In the genomic region with DNA sequence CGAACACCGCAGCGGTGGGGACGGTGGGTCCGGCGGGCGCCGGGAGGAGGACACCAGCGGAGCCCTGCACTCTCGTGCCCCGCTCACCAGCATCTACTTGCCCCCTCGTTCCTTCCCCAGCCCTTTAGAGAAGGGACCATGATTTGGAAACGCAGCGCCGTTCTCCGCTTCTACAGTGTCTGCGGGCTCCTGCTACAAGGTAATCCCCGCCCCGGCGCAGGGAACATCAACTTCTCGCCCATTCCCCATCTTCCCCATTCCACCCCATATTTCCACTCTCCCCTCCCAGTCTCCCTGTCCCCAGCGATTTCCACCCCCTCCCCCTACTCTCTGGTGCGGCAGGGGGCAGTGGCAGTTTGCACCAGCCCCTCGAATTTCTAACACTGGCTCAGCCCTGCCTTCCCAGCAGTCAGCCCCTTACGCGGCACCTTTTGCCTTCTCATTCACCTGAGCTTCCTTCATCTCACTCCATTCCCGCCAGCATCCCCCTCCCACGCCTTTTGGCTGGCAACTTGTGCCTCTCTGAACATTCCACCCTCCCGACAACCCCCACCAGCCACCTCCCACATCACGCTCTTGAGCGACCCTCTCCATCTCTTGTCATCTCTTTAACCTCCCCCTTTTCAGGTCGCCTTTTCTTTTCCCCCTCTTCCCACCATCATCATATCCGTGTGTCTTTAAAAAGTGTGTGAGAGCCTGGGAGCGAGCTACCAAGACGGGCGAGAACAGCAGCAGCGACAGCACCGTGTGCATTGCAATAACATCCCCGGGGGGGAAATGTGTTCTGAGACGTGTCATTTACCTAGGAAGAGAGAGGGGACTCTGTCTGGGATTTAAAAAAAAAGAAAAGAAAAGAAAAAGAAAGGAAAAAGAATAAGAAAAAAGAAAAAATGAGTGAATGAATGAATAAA, we compare ENCODE assay signal across 9 cellular contexts. TPM values are rescaled to one million over a fixed set of nuclear protein-coding genes. Genes with fewer than 3 reads are reported as not detected.
DNase-seq lines count a peak whose midpoint lies in the region; ATAC-seq and TF ChIP-seq lines count a peak whose summit lies in the region.
"Had no signal": no experiment of that assay in that cellular context is flagged by ENCODE, and none has a peak within 500 bp of the region (broad histone marks: within the 10 kb centered on the region; RNA-seq: fewer than 3 reads in every experiment).

No MANE protein-coding gene starts in this region.

- no peak overlapping the region for H2AFZ ChIP-seq in OCI-LY7 (ENCODE audit: low read length)

- peaks cover 11% of the 10 kb centered on the region for H3K4me1 Mint-ChIP-seq in activated T-helper 17 cell treated with anti-CD3 and anti-CD28 coated beads, Interleukin-2, amount 50 U/mL, for 72 hours

- no peaks in the 10 kb centered on the region for H3K9me2 ChIP-seq in OCI-LY7 (ENCODE audit: insufficient read depth, low read length)

- no TSS peak for BruUV-seq in OCI-LY7 (replicated peaks; lab: Mats Ljungman, UMichigan)

- no peaks in the 10 kb centered on the region for H3K9me3 ChIP-seq in iPS-18a (ENCODE audit: control insufficient read depth, low read depth, low read length)
- no peaks in the 10 kb centered on the region for H3K9me3 ChIP-seq in stomach
- no peaks in the 10 kb centered on the region for H3K9me3 ChIP-seq in OCI-LY7 (ENCODE audit: low read length)

- intact Hi-C loops in stomach (cut with DNase I; ENCODE audit: low total_unique reads): no loop called here
- intact Hi-C loops in OCI-LY7 (cut with micrococcal nuclease; ENCODE audit: unreplicated experiment): loop anchor here (10.0 kb wide), 1 partner anchor 415 kb away; no protein-coding TSS in a partner anchor

- WGBS in stomach, 5 donors: 3 to 5% (median 4%) methylated on average over 38 to 40 of the region's 40 CpGs

- ATAC-seq in activated T-helper 17 cell treated with anti-CD3 and anti-CD28 coated beads, Interleukin-2, amount 50 U/mL, for 72 hours (replicated peaks): no peak
- ATAC-seq in GM18511 (IDR thresholded peaks at IDR 0.05; ENCODE audit: unreplicated experiment): no peak

- peak overlapping the region; percentile 69 for H3K9ac ChIP-seq in iPS-18a (ENCODE audit: low read length)

- peaks cover 33% of the 10 kb centered on the region for H3K27me3 Mint-ChIP-seq in activated T-helper 17 cell treated with anti-CD3 and anti-CD28 coated beads, Interleukin-2, amount 50 U/mL, for 72 hours

- H3K4me3 ChIP-seq in iPS-18a (ENCODE audit: low read length): peak overlapping the region; percentile 82
- H3K4me3 ChIP-seq in stomach: peak overlapping the region; percentile 49 to 61 (median 57)
- H3K4me3 ChIP-seq in OCI-LY7 (ENCODE audit: low read depth, low read length, poor library complexity, severe bottlenecking): no peak overlapping the region

- H3K4me1 ChIP-seq in iPS-18a (ENCODE audit: control insufficient read depth, low read depth, low read length): peaks cover 33% of the 10 kb centered on the region
- peaks cover 11 to 20% (median 19%) of the 10 kb centered on the region in 4 donors for H3K4me1 ChIP-seq in stomach
- no peaks in the 10 kb centered on the region for H3K4me1 ChIP-seq in OCI-LY7 (ENCODE audit: insufficient read depth, low read length, poor library complexity, severe bottlenecking)

- TF ChIP-seq EP300 in stomach (IDR thresholded peaks at IDR 0.05): no peak

- H3K27me3 ChIP-seq in iPS-18a (ENCODE audit: control insufficient read depth, insufficient read depth, low read length): peaks cover 13% of the 10 kb centered on the region
- peaks cover 14 to 61% (median 39%) of the 10 kb centered on the region in 3 donors for H3K27me3 ChIP-seq in stomach

- H3K36me3 ChIP-seq in iPS-18a (ENCODE audit: control insufficient read depth, low read depth, low read length): no peaks in the 10 kb centered on the region
- H3K36me3 ChIP-seq in stomach: no peaks in the 10 kb centered on the region
- no peaks in the 10 kb centered on the region for H3K36me3 ChIP-seq in OCI-LY7 (ENCODE audit: insufficient read depth, low read length)

- H3K9me3 Mint-ChIP-seq in activated T-helper 17 cell treated with anti-CD3 and anti-CD28 coated beads, Interleukin-2, amount 50 U/mL, for 72 hours: no peaks in the 10 kb centered on the region

- POLR2A ChIA-PET in OCI-LY7 (lab: Charles Lee): no interaction called here

- no peaks in the 10 kb centered on the region for H3K36me3 Mint-ChIP-seq in activated T-helper 17 cell treated with anti-CD3 and anti-CD28 coated beads, Interleukin-2, amount 50 U/mL, for 72 hours (ENCODE audit: low read depth)

- no peaks in the 10 kb centered on the region for H3K79me2 ChIP-seq in OCI-LY7 (ENCODE audit: insufficient read depth, low read depth, low read length)

- TF ChIP-seq CTCF in stomach (IDR thresholded peaks at IDR 0.05): no peak
- no peak for TF ChIP-seq CTCF in OCI-LY7 (conservative IDR thresholded peaks at IDR 0.05; ENCODE audit: low read length)

- CTCF ChIA-PET in OCI-LY7 (lab: Charles Lee; ENCODE audit: unreplicated experiment): no interaction called here

- DNase-seq in NCI-H2227 (lab: John Stamatoyannopoulos, UW; ENCODE audit: unreplicated experiment): peak; percentile 35
- no peak for DNase-seq in NCI-H2227 treated with DMSO at 0.1 percent for 48 hours (lab: John Stamatoyannopoulos, UW)
- no peak for DNase-seq in stomach
- DNase-seq in glomerular visceral epithelial cell (ENCODE audit: extremely low spot score): no peak
- no peak for DNase-seq in OCI-LY7 (ENCODE audit: low spot score)

- H4K20me1 ChIP-seq in OCI-LY7 (ENCODE audit: insufficient read depth, low read length): no peaks in the 10 kb centered on the region

- no peak overlapping the region for H3K27ac Mint-ChIP-seq in activated T-helper 17 cell treated with anti-CD3 and anti-CD28 coated beads, Interleukin-2, amount 50 U/mL, for 72 hours

- H3K4me2 ChIP-seq in OCI-LY7 (ENCODE audit: low read length): no peak overlapping the region

- H3K4me3 Mint-ChIP-seq in activated T-helper 17 cell treated with anti-CD3 and anti-CD28 coated beads, Interleukin-2, amount 50 U/mL, for 72 hours: peak overlapping the region; percentile 73

- no peak overlapping the region for H3K27ac ChIP-seq in iPS-18a (ENCODE audit: low read length)
- peak overlapping the region in 2 of 5 donors; percentile 36 to 60 for H3K27ac ChIP-seq in stomach
- no peak overlapping the region for H3K27ac ChIP-seq in OCI-LY7 (ENCODE audit: low read depth, low read length, poor library complexity, severe bottlenecking)

- no peak for TF ChIP-seq POLR2A in stomach (IDR thresholded peaks at IDR 0.05)

RNA-seq across cellular contexts. Expression of a gene that starts 0.9 kb away (rescaled TPM):
- total RNA-seq in activated T-helper 17 cell treated with anti-CD3 and anti-CD28 coated beads, Interleukin-2, amount 50 U/mL, for 72 hours: not detected
- total RNA-seq in stomach (1 to 10 TPM in 3 of 5 donors, under 1 TPM in 1, not detected in 1; 0.29 to 8.1 (median 3.5) TPM), OCI-LY7 (2022) (not detected in 2 replicates)
- 1 to 10 TPM in 2 of 3 donors, under 1 TPM in 1; 0.80 to 4.3 (median 2.0) TPM for polyA plus RNA-seq in stomach
- not detected in 2 replicates for total RNA-seq in OCI-LY7 (2014; rRNA removed; shearing (Covaris generic))
- total RNA-seq: T-helper 1 cell treated with Interleukin-12 subunit alpha and Interleukin-12 subunit beta and Interleukin-4 antibody, amounts not matched to agents 30 ng/mL and 1 ng/mL, for 36 hours had no signal
